In the genomic region with DNA sequence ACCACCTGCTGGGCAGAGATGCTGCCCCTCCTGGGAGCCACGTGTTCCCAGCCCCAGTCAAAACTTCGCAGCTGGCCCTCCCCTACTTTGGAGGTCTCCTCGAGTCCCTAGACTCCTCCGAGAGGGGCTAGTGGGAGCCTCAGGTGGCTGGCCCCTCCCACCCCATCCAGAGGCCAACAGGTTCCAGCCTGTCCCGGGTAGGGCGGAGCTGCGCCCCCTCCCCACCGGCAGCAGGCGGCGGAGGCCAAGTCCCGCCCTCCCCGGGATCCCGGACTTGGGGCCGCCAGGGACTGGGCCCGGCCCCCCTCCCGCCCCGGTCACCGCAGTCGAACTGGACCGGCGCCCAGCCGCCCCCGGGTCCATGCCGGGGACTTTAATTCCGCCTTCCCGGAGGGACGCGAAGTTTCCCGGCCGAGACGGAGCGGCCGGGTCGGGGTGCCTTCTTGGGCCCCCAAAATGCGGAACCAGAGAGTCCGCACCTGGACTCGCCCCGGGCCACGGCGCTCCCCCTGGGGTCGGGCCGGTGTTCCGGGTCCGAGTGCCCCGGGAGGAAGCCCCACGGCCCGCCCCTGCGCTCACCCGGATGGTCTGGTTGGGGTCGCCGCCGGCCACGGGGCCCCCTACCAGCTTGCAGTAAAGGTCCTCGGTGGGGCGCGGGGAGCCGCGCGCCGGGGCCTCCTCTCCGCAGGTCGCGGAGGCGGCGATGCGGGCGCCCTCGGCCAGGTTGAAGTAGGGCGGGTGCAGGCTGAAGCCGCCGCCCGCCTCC, we compare ENCODE assay signal across 8 cellular contexts. TPM values are rescaled to one million over a fixed set of nuclear protein-coding genes. Genes with fewer than 3 reads are reported as not detected.
DNase-seq lines count a peak whose midpoint lies in the region; ATAC-seq and TF ChIP-seq lines count a peak whose summit lies in the region.

No MANE protein-coding gene starts in this region.

- TF ChIP-seq CTCF in breast epithelium (IDR thresholded peaks at IDR 0.05), result no peak
- TF ChIP-seq CTCF in tibial nerve (IDR thresholded peaks at IDR 0.05), result no peak

- intact Hi-C loops in breast epithelium (cut with DNase I; ENCODE audit: low total_unique reads), result no loop called here

- no peak for TF ChIP-seq RAD21 in Ishikawa (IDR thresholded peaks at IDR 0.05; ENCODE audit: low read depth)

- TF ChIP-seq POLR2A in breast epithelium (IDR thresholded peaks at IDR 0.05) (no peak), tibial nerve (IDR thresholded peaks at IDR 0.05) (no peak)

- peaks cover 51% of the 10 kb centered on the region for H4K20me1 ChIP-seq in BLaER1

- peaks cover 89% of the 10 kb centered on the region for H3K4me1 ChIP-seq in BLaER1
- H3K4me1 ChIP-seq in breast epithelium, result peaks cover 38 to 56% of the 10 kb centered on the region in 2 donors
- H3K4me1 ChIP-seq in tibial nerve, result peaks cover 0 to 97% (median 70%) of the 10 kb centered on the region in 4 donors

- peak overlapping the region; percentile 99 for H3K4me2 ChIP-seq in BLaER1

- H3K9ac ChIP-seq in BLaER1, result peak overlapping the region; percentile 86

- DNase-seq in breast epithelium (ENCODE audit: low spot score in 2 of 2) (no peak), left lobe of liver (ENCODE audit: low spot score) (peak; percentile 57), tibial nerve (ENCODE audit: low spot score in 2 of 2) (no peak)

- TF ChIP-seq EP300 in Ishikawa (IDR thresholded peaks at IDR 0.05; ENCODE audit: borderline replicate concordance), result no peak
- TF ChIP-seq EP300 in tibial nerve (IDR thresholded peaks at IDR 0.05), result no peak

- H3K4me3 ChIP-seq in BLaER1 (peak overlapping the region; percentile 86), breast epithelium (peak overlapping the region; percentile 67 to 86 (median 83)), tibial nerve (peak overlapping the region; percentile 62 to 93 (median 77))

- peaks cover 10% of the 10 kb centered on the region; the same call in 1 of the 2 replicates for H3K36me3 ChIP-seq in BLaER1
- H3K36me3 ChIP-seq in breast epithelium, result no peaks in the 10 kb centered on the region
- H3K36me3 ChIP-seq in tibial nerve, result no peaks in the 10 kb centered on the region

- WGBS in tibial nerve, 2 donors, result 0 to 1% methylated on average over 30 to 38 of the region's 72 CpGs

- peaks cover 58% of the 10 kb centered on the region for H3K27me3 ChIP-seq in BLaER1
- no peaks in the 10 kb centered on the region for H3K27me3 ChIP-seq in breast epithelium
- H3K27me3 ChIP-seq in tibial nerve, result peaks cover 0 to 10% of the 10 kb centered on the region in 2 donors

- peak; percentile 7 for ATAC-seq in left lobe of liver
- ATAC-seq in HG02884 (IDR thresholded peaks at IDR 0.05; ENCODE audit: unreplicated experiment), result no peak
- no peak for ATAC-seq in HG03520 (IDR thresholded peaks at IDR 0.05; ENCODE audit: unreplicated experiment)
- ATAC-seq in HG03139 (IDR thresholded peaks at IDR 0.05; ENCODE audit: unreplicated experiment), result no peak

- no peaks in the 10 kb centered on the region for H3K9me3 ChIP-seq in BLaER1
- no peaks in the 10 kb centered on the region for H3K9me3 ChIP-seq in breast epithelium
- no peaks in the 10 kb centered on the region for H3K9me3 ChIP-seq in tibial nerve

- H3K27ac ChIP-seq in BLaER1, result peak overlapping the region; percentile 86
- H3K27ac ChIP-seq in breast epithelium, result peak overlapping the region; percentile 80 to 91
- peak overlapping the region; percentile 47 to 94 (median 86) for H3K27ac ChIP-seq in tibial nerve

TF ChIP-seq in Ishikawa, 13 proteins besides CTCF, POLR2A, EP300 and RAD21:
- TF ChIP-seq MAX (IDR thresholded peaks at IDR 0.05), result no peak; the same call in 1 of the 2 replicates
- 0 out of 2 replicates have a peak, but pooled peaks have one; percentile 27 for TF ChIP-seq EGR1 (IDR thresholded peaks at IDR 0.05)

RNA-seq across cellular contexts. Expression of gene LAMA5, which starts 0.6 kb away (rescaled TPM):
- total RNA-seq in breast epithelium (100 to 1,000 TPM in 1 of 3 donors, 10 to 100 TPM in 2; 16.6 to 114 (median 53.3) TPM), left lobe of liver (112 TPM), tibial nerve (100 to 1,000 TPM in 3 of 4 donors, 10 to 100 TPM in 1; 95.2 to 230 (median 139) TPM)

RNA-seq across cellular contexts. Expression of gene RPS21, which starts 20.4 kb away (rescaled TPM):
- total RNA-seq in breast epithelium (1,000 to 10,000 TPM; 1,723 to 3,116 (median 2,974) TPM), left lobe of liver (432 TPM), tibial nerve (1,000 to 10,000 TPM; 1,371 to 3,195 (median 1,826) TPM)

RNA-seq across cellular contexts. Expression of gene CABLES2, which starts 40.5 kb away (rescaled TPM):
- 1 to 10 TPM; 1.8 to 3.2 (median 2.9) TPM for total RNA-seq in breast epithelium
- 1.8 TPM for total RNA-seq in left lobe of liver
- 1 to 10 TPM; 1.1 to 9.9 (median 6.2) TPM for total RNA-seq in tibial nerve
